In the genomic region with DNA sequence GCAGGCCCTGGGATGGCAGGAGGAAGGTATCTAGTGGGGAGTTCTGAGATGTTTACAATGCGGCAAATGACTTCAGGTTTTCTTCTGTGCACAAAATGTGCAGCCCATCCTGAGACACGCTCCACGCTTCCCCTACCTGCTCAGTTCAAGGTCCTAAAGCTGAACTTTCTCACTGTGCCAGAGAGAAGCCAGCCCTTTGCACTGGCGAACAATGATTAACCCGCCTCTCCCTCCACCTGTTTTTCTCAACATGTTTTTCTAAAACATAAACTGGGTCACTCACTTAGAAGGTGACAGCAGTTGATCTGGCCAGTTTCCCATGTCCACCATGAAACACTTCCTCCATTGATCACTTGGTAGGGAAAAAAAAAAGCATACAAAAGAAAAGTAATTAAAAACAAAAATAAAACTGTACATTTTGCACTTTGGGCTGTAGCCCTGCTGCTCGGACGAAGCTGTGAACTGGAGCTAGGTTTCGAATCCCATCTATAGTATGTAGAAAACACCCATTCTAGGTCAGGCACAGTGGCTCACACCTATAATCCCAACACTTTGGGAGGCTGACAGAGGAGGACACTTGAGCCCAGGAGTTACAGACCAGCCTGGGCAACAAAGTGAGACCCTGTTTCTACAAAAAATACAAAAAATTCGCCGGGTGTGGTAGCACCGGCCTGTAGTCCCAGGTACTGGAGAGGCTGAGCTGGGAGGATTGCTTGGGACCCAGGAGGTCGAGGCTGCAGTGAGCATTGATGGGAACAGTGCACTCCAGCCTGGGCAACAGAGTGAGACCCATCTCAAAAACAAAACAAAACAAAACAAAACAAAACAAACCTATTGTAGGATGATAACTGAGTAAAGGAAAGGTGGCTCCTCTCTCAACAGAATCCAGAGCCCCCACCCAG, we compare ENCODE assay signal across 1 cellular context.
A peak's percentile ranks its signal among the peaks of the same experiment; 100 is the strongest.
TF ChIP-seq lines count a peak whose summit lies in the region.

No MANE protein-coding gene starts in this region.

TF ChIP-seq in HepG2, 621 proteins besides CTCF, POLR2A, EP300 and RAD21 (continued from another document and continues in another):
- TF ChIP-seq CENPT (CRISPR knock-in tag; IDR thresholded peaks at IDR 0.05; ENCODE audit: low read depth) (no peak), BCL6 (CRISPR knock-in tag; IDR thresholded peaks at IDR 0.05) (peak; percentile 78), EHMT2 (IDR thresholded peaks at IDR 0.05; ENCODE audit: borderline replicate concordance, low read depth, low read length) (no peak), FIP1L1 (IDR thresholded peaks at IDR 0.05; ENCODE audit: borderline replicate concordance, insufficient read depth, low read depth, low read length) (no peak), DNMT1 (CRISPR knock-in tag; IDR thresholded peaks at IDR 0.05) (peak; percentile 71; the same call in 1 of the 2 replicates), TGIF2 (CRISPR knock-in tag; IDR thresholded peaks at IDR 0.05) (peak; percentile 75), YEATS2 (CRISPR knock-in tag; IDR thresholded peaks at IDR 0.05; ENCODE audit: borderline replicate concordance) (no peak; the same call in 1 of the 2 replicates), HNRNPLL (IDR thresholded peaks at IDR 0.05; ENCODE audit: low read depth, low read length, poor library complexity, severe bottlenecking) (no peak), POLR2G (IDR thresholded peaks at IDR 0.05; ENCODE audit: low read depth, low read length) (peak; percentile 65), KMT2A (CRISPR knock-in tag; IDR thresholded peaks at IDR 0.05) (0 out of 2 replicates have a peak, but pooled peaks have one; percentile 47), PITX1 (CRISPR knock-in tag; IDR thresholded peaks at IDR 0.05) (peak; percentile 79; the same call in 1 of the 2 replicates), ARID2 (CRISPR knock-in tag; IDR thresholded peaks at IDR 0.05; ENCODE audit: borderline replicate concordance) (peak; percentile 96), JUND (CRISPR knock-in tag; IDR thresholded peaks at IDR 0.05) (peak; percentile 62), RXRA (CRISPR knock-in tag; IDR thresholded peaks at IDR 0.05) (peak; percentile 91), MIXL1 (CRISPR knock-in tag; IDR thresholded peaks at IDR 0.05) (peak; percentile 88; the same call in 1 of the 2 replicates), CCDC6 (CRISPR knock-in tag; IDR thresholded peaks at IDR 0.05) (peak; percentile 61), RFXANK (CRISPR knock-in tag; IDR thresholded peaks at IDR 0.05) (peak; percentile 11; the same call in 1 of the 2 replicates), IKZF1 (IDR thresholded peaks at IDR 0.05) (no peak), RARA (CRISPR knock-in tag; IDR thresholded peaks at IDR 0.05) (peak; percentile 97), AHDC1 (CRISPR knock-in tag; IDR thresholded peaks at IDR 0.05; ENCODE audit: borderline replicate concordance) (peak; percentile 85; the same call in 1 of the 2 replicates), KLF12 (CRISPR knock-in tag; IDR thresholded peaks at IDR 0.05; ENCODE audit: borderline replicate concordance) (no peak; the same call in 1 of the 2 replicates), FOXO1 (CRISPR knock-in tag; IDR thresholded peaks at IDR 0.05) (peak; percentile 96), HOXA3 (CRISPR knock-in tag; IDR thresholded peaks at IDR 0.05) (peak; percentile 84), NR2C2 (CRISPR knock-in tag; IDR thresholded peaks at IDR 0.05; ENCODE audit: borderline replicate concordance) (peak; percentile 86), BORCS8-MEF2B (CRISPR knock-in tag; IDR thresholded peaks at IDR 0.05) (peak; percentile 84; the same call in 1 of the 2 replicates), MIER3 (CRISPR knock-in tag; IDR thresholded peaks at IDR 0.05; ENCODE audit: borderline replicate concordance) (peak; percentile 97), SMYD3 (CRISPR knock-in tag; IDR thresholded peaks at IDR 0.05) (peak; percentile 96), ELF3 (CRISPR knock-in tag; IDR thresholded peaks at IDR 0.05) (peak; percentile 90), MED8 (CRISPR knock-in tag; IDR thresholded peaks at IDR 0.05; ENCODE audit: insufficient replicate concordance) (peak; percentile 57), ZC3H4 (CRISPR knock-in tag; IDR thresholded peaks at IDR 0.05; ENCODE audit: borderline replicate concordance) (peak; percentile 80), GFI1 (CRISPR knock-in tag; IDR thresholded peaks at IDR 0.05; ENCODE audit: borderline replicate concordance) (peak; percentile 64; the same call in 1 of the 2 replicates), ZBTB39 (CRISPR knock-in tag; IDR thresholded peaks at IDR 0.05) (no peak), U2AF1 (optimal IDR thresholded peaks at IDR 0.05; ENCODE audit: low read depth, low read length) (no peak)
- TF ChIP-seq, protein P1, sequence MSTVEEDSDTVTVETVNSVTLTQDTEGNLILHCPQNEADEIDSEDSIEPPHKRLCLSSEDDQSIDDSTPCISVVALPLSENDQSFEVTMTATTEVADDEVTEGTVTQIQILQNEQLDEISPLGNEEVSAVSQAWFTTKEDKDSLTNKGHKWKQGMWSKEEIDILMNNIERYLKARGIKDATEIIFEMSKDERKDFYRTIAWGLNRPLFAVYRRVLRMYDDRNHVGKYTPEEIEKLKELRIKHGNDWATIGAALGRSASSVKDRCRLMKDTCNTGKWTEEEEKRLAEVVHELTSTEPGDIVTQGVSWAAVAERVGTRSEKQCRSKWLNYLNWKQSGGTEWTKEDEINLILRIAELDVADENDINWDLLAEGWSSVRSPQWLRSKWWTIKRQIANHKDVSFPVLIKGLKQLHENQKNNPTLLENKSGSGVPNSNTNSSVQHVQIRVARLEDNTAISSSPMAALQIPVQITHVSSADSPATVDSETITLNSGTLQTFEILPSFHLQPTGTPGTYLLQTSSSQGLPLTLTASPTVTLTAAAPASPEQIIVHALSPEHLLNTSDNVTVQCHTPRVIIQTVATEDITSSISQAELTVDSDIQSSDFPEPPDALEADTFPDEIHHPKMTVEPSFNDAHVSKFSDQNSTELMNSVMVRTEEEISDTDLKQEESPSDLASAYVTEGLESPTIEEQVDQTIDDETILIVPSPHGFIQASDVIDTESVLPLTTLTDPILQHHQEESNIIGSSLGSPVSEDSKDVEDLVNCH (CRISPR knock-in tag; IDR thresholded peaks at IDR 0.05) = 0 out of 2 replicates have a peak, but pooled peaks have one; percentile 52
- TF ChIP-seq, protein P2, sequence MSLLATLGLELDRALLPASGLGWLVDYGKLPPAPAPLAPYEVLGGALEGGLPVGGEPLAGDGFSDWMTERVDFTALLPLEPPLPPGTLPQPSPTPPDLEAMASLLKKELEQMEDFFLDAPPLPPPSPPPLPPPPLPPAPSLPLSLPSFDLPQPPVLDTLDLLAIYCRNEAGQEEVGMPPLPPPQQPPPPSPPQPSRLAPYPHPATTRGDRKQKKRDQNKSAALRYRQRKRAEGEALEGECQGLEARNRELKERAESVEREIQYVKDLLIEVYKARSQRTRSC (CRISPR knock-in tag; IDR thresholded peaks at IDR 0.05; ENCODE audit: low read depth) = 0 out of 2 replicates have a peak, but pooled peaks have one; percentile 6
- TF ChIP-seq, protein P3, sequence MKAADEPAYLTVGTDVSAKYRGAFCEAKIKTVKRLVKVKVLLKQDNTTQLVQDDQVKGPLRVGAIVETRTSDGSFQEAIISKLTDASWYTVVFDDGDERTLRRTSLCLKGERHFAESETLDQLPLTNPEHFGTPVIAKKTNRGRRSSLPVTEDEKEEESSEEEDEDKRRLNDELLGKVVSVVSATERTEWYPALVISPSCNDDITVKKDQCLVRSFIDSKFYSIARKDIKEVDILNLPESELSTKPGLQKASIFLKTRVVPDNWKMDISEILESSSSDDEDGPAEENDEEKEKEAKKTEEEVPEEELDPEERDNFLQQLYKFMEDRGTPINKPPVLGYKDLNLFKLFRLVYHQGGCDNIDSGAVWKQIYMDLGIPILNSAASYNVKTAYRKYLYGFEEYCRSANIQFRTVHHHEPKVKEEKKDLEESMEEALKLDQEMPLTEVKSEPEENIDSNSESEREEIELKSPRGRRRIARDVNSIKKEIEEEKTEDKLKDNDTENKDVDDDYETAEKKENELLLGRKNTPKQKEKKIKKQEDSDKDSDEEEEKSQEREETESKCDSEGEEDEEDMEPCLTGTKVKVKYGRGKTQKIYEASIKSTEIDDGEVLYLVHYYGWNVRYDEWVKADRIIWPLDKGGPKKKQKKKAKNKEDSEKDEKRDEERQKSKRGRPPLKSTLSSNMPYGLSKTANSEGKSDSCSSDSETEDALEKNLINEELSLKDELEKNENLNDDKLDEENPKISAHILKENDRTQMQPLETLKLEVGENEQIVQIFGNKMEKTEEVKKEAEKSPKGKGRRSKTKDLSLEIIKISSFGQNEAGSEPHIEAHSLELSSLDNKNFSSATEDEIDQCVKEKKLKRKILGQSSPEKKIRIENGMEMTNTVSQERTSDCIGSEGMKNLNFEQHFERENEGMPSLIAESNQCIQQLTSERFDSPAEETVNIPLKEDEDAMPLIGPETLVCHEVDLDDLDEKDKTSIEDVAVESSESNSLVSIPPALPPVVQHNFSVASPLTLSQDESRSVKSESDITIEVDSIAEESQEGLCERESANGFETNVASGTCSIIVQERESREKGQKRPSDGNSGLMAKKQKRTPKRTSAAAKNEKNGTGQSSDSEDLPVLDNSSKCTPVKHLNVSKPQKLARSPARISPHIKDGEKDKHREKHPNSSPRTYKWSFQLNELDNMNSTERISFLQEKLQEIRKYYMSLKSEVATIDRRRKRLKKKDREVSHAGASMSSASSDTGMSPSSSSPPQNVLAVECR (CRISPR knock-in tag; IDR thresholded peaks at IDR 0.05; ENCODE audit: borderline replicate concordance) = peak; percentile 81; the same call in 1 of the 2 replicates
- TF ChIP-seq, protein P4, sequence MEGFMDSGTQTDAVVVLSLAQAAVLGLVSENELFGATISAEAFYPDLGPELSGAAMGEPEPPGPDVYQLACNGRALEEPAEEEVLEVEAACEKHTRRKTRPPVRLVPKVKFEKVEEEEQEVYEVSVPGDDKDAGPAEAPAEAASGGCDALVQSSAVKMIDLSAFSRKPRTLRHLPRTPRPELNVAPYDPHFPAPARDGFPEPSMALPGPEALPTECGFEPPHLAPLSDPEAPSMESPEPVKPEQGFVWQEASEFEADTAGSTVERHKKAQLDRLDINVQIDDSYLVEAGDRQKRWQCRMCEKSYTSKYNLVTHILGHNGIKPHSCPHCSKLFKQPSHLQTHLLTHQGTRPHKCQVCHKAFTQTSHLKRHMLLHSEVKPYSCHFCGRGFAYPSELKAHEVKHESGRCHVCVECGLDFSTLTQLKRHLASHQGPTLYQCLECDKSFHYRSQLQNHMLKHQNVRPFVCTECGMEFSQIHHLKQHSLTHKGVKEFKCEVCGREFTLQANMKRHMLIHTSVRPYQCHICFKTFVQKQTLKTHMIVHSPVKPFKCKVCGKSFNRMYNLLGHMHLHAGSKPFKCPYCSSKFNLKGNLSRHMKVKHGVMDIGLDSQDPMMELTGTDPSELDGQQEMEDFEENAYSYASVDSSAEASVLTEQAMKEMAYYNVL (CRISPR knock-in tag; IDR thresholded peaks at IDR 0.05; ENCODE audit: borderline replicate concordance) = peak; percentile 98
- TF ChIP-seq, protein P5, sequence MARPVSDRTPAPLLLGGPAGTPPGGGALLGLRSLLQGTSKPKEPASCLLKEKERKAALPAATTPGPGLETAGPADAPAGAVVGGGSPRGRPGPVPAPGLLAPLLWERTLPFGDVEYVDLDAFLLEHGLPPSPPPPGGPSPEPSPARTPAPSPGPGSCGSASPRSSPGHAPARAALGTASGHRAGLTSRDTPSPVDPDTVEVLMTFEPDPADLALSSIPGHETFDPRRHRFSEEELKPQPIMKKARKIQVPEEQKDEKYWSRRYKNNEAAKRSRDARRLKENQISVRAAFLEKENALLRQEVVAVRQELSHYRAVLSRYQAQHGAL (CRISPR knock-in tag; IDR thresholded peaks at IDR 0.05; ENCODE audit: not compliant biosample characterization) = no peak
- TF ChIP-seq, protein P6, sequence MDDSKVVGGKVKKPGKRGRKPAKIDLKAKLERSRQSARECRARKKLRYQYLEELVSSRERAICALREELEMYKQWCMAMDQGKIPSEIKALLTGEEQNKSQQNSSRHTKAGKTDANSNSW (CRISPR knock-in tag; IDR thresholded peaks at IDR 0.05; ENCODE audit: borderline replicate concordance) = 0 out of 2 replicates have a peak, but pooled peaks have one; percentile 35
